ENCODE assay signal across 16 cellular contexts in genomic region chr10:43392757-43393156, GRCh38. TPM values are rescaled to one million over a fixed set of nuclear protein-coding genes. Genes with fewer than 3 reads are reported as not detected.
A peak's percentile ranks its signal among the peaks of the same experiment; 100 is the strongest.
DNase-seq lines count a peak whose midpoint lies in the region; ATAC-seq lines count a peak whose summit lies in the region.
"Had no signal": no experiment of that assay in that cellular context is flagged by ENCODE, and none has a peak within 500 bp of the region (broad histone marks: within the 10 kb centered on the region; RNA-seq: fewer than 3 reads in every experiment).

No MANE protein-coding gene starts in this region.

- H3K27ac Mint-ChIP-seq in stimulated activated naive CD8-positive, alpha-beta T cell treated with anti-CD3 and anti-CD28 coated beads, Interleukin-15, Interleukin-2, amounts not matched to agents 100 ng/mL and 50 ng/mL, for 24 hours, result peak overlapping the region; percentile 89
- H3K27ac Mint-ChIP-seq in activated CD4-positive, alpha-beta memory T cell treated with anti-CD3 and anti-CD28 coated beads for 36 hours, result peak overlapping the region; percentile 100

- H3K14ac ChIP-seq in mesenchymal stem cell (ENCODE audit: low read length in 2 of 2), result no peak overlapping the region

- H3K4me3 Mint-ChIP-seq in stimulated activated naive CD8-positive, alpha-beta T cell treated with anti-CD3 and anti-CD28 coated beads, Interleukin-15, Interleukin-2, amounts not matched to agents 100 ng/mL and 50 ng/mL, for 24 hours, result peak overlapping the region; percentile 33
- H3K4me3 Mint-ChIP-seq in activated CD4-positive, alpha-beta memory T cell treated with anti-CD3 and anti-CD28 coated beads for 36 hours, result no peak overlapping the region

- H3K9me3 Mint-ChIP-seq in stimulated activated naive CD8-positive, alpha-beta T cell treated with anti-CD3 and anti-CD28 coated beads, Interleukin-15, Interleukin-2, amounts not matched to agents 100 ng/mL and 50 ng/mL, for 24 hours, result no peaks in the 10 kb centered on the region
- no peaks in the 10 kb centered on the region for H3K9me3 Mint-ChIP-seq in activated CD4-positive, alpha-beta memory T cell treated with anti-CD3 and anti-CD28 coated beads for 36 hours

- H3K4me3 ChIP-seq in mesenchymal stem cell (ENCODE audit: insufficient read depth in 1 of 2, low read depth in 1 of 2, low read length in 2 of 2), result no peak overlapping the region
- H3K4me3 ChIP-seq: GM23248, prostate gland had no signal

- H4K91ac ChIP-seq in mesenchymal stem cell (ENCODE audit: low read length), result no peak overlapping the region

- peaks cover 78% of the 10 kb centered on the region for H3K4me1 Mint-ChIP-seq in stimulated activated naive CD8-positive, alpha-beta T cell treated with anti-CD3 and anti-CD28 coated beads, Interleukin-15, Interleukin-2, amounts not matched to agents 100 ng/mL and 50 ng/mL, for 24 hours (ENCODE audit: low read depth)
- H3K4me1 Mint-ChIP-seq in activated CD4-positive, alpha-beta memory T cell treated with anti-CD3 and anti-CD28 coated beads for 36 hours (ENCODE audit: low read depth), result peaks cover 67% of the 10 kb centered on the region

- no peak overlapping the region for H3K4ac ChIP-seq in mesenchymal stem cell (ENCODE audit: low read depth in 1 of 2, low read length in 2 of 2)

- H3K18ac ChIP-seq in mesenchymal stem cell (ENCODE audit: low read depth in 1 of 2, low read length in 2 of 2), result no peak overlapping the region

- peaks cover 6% of the 10 kb centered on the region for H3K79me1 ChIP-seq in mesenchymal stem cell (replicated peaks; ENCODE audit: low read length, poor library complexity, severe bottlenecking)

- DNase-seq in stimulated activated naive CD8-positive, alpha-beta T cell treated with anti-CD3 and anti-CD28 coated beads, Interleukin-15, Interleukin-2, amounts not matched to agents 100 U/mL and 50 U/mL, for 24 hours, result no peak
- DNase-seq in activated CD4-positive, alpha-beta memory T cell treated with anti-CD3 and anti-CD28 coated beads for 36 hours, result no peak
- DNase-seq in mesenchymal stem cell (no peak), SKM-1 treated with dmso at 0.1 percent for 144 hours (lab: John Stamatoyannopoulos, UW; ENCODE audit: unreplicated experiment) (no peak), dedifferentiated amniotic fluid mesenchymal stem cell (ENCODE audit: extremely low spot score) (no peak), NK-92 (lab: John Stamatoyannopoulos, UW; ENCODE audit: unreplicated experiment) (no peak)
- DNase-seq in activated effector memory CD4-positive, alpha-beta T cell treated with Interleukin-2 at 50 U/mL for 16 hours, result no peak
- DNase-seq: activated CD4-positive, alpha-beta T cell treated with anti-CD3 and anti-CD28 coated beads, Interleukin-2, amount 50 U/mL, for 4 hours; C1 segment of cervical spinal cord; dermis blood vessel endothelial cell; GM23248; stimulated activated CD4-positive, alpha-beta T cell treated with anti-CD3 and anti-CD28 coated beads, Interleukin-2, amount 100 ng/mL, for 24 hours; SW 1271 had no signal

- peaks cover 48 to 76% of the 10 kb centered on the region in 2 experiments for H3K36me3 ChIP-seq in mesenchymal stem cell (ENCODE audit: control insufficient read depth in 1 of 2, insufficient read depth in 2 of 2, low read depth in 1 of 2, low read length in 2 of 2)

- no peaks in the 10 kb centered on the region for H3K27me3 Mint-ChIP-seq in stimulated activated naive CD8-positive, alpha-beta T cell treated with anti-CD3 and anti-CD28 coated beads, Interleukin-15, Interleukin-2, amounts not matched to agents 100 ng/mL and 50 ng/mL, for 24 hours
- H3K27me3 Mint-ChIP-seq in activated CD4-positive, alpha-beta memory T cell treated with anti-CD3 and anti-CD28 coated beads for 36 hours, result no peaks in the 10 kb centered on the region

- H3K4me2 ChIP-seq in mesenchymal stem cell (ENCODE audit: low read length, poor library complexity, severe bottlenecking), result no peak overlapping the region

- H3K36me3 Mint-ChIP-seq in stimulated activated naive CD8-positive, alpha-beta T cell treated with anti-CD3 and anti-CD28 coated beads, Interleukin-15, Interleukin-2, amounts not matched to agents 100 ng/mL and 50 ng/mL, for 24 hours (ENCODE audit: low read depth), result peaks cover 90% of the 10 kb centered on the region
- H3K36me3 Mint-ChIP-seq in activated CD4-positive, alpha-beta memory T cell treated with anti-CD3 and anti-CD28 coated beads for 36 hours, result peaks cover 88% of the 10 kb centered on the region

- no peaks in the 10 kb centered on the region for H3K9me3 ChIP-seq in mesenchymal stem cell (ENCODE audit: control insufficient read depth, low read length)
- H3K9me3 ChIP-seq: prostate gland had no signal

- WGBS in mesenchymal stem cell, result 93% methylated on average over 2 of the region's 3 CpGs

- no peak overlapping the region for H2AFZ ChIP-seq in mesenchymal stem cell (ENCODE audit: low read depth, low read length)
- H2AFZ ChIP-seq: GM23248 had no signal

- no peak overlapping the region for H2BK15ac ChIP-seq in mesenchymal stem cell (ENCODE audit: low read depth, poor library complexity, severe bottlenecking)

- H2BK12ac ChIP-seq in mesenchymal stem cell (ENCODE audit: low read length in 2 of 2), result no peak overlapping the region

- no peaks in the 10 kb centered on the region for H3K27me3 ChIP-seq in mesenchymal stem cell (ENCODE audit: control insufficient read depth in 1 of 2, insufficient read depth in 1 of 2, low read length in 2 of 2)

- peak overlapping the region; percentile 27 for H3K9ac ChIP-seq in mesenchymal stem cell (ENCODE audit: low read length)
- H3K9ac ChIP-seq: GM23248 had no signal

- H3K23ac ChIP-seq in mesenchymal stem cell (ENCODE audit: low read length in 2 of 2), result no peak overlapping the region

- peaks cover 6% of the 10 kb centered on the region for H3K4me1 ChIP-seq in mesenchymal stem cell (ENCODE audit: control insufficient read depth, insufficient read depth, low read depth, low read length)

- no peak overlapping the region for H2AK5ac ChIP-seq in mesenchymal stem cell (ENCODE audit: low read length, severe bottlenecking)

- H3K27ac ChIP-seq in mesenchymal stem cell (ENCODE audit: low read length, poor library complexity, severe bottlenecking), result no peak overlapping the region
- H3K27ac ChIP-seq: GM23248, prostate gland had no signal

- intact Hi-C loops in activated CD4-positive, alpha-beta memory T cell treated with anti-CD3 and anti-CD28 coated beads for 36 hours (cut with micrococcal nuclease), result loop anchor here (10.0 kb wide), 1 partner anchor 758 kb away; the partner anchor contains the start of gene ZNF33B

- CTCF ChIA-PET in activated CD4-positive, alpha-beta memory T cell treated with anti-CD3 and anti-CD28 coated beads for 36 hours (lab: Charles Lee), result no interaction called here

- H2BK120ac ChIP-seq in mesenchymal stem cell (ENCODE audit: low read depth, low read length), result no peak overlapping the region

- POLR2A ChIA-PET in activated CD4-positive, alpha-beta memory T cell treated with anti-CD3 and anti-CD28 coated beads for 36 hours (lab: Charles Lee), result interaction anchor here (2.0 to 2.4 kb wide), 2 partner anchors 13 to 15 kb away, joined by 6 to 9 read pairs; no protein-coding TSS in a partner anchor

- H4K8ac ChIP-seq in mesenchymal stem cell (ENCODE audit: low read length), result no peak overlapping the region

- no peak for ATAC-seq in stimulated activated naive CD8-positive, alpha-beta T cell treated with anti-CD3 and anti-CD28 coated beads, Interleukin-15, Interleukin-2, amounts not matched to agents 100 U/mL and 50 U/mL, for 24 hours

- no peak overlapping the region for H2BK5ac ChIP-seq in mesenchymal stem cell (ENCODE audit: low read depth, low read length, poor library complexity, severe bottlenecking)

RNA-seq across cellular contexts. Expression of gene HNRNPF, which starts 16.2 kb away (rescaled TPM):
- total RNA-seq in activated CD4-positive, alpha-beta memory T cell treated with anti-CD3 and anti-CD28 coated beads for 36 hours, result 100 to 1,000 TPM; 504 to 518 TPM
- polyA plus RNA-seq in mesenchymal stem cell (2013, experiment 1 of 2), result 115 TPM
- polyA plus RNA-seq in mesenchymal stem cell (2013, experiment 2 of 2), result 117 TPM

RNA-seq across cellular contexts. Expression of gene FXYD4, which starts 21.3 kb away (rescaled TPM):
- not detected for total RNA-seq in activated CD4-positive, alpha-beta memory T cell treated with anti-CD3 and anti-CD28 coated beads for 36 hours
- polyA plus RNA-seq in mesenchymal stem cell (2013, experiment 1 of 2), result not detected
- polyA plus RNA-seq in mesenchymal stem cell (2013, experiment 2 of 2), result not detected
- total RNA-seq: dermis blood vessel endothelial cell, G401, GM23248, prostate gland had no signal
- polyA plus RNA-seq: GM23248 had no signal

RNA-seq across cellular contexts. Expression of gene ZNF487, which starts 44.2 kb away (rescaled TPM):
- 1 to 10 TPM; 2.2 to 2.6 TPM for total RNA-seq in activated CD4-positive, alpha-beta memory T cell treated with anti-CD3 and anti-CD28 coated beads for 36 hours
- polyA plus RNA-seq in mesenchymal stem cell (2013, experiment 1 of 2), result 3.1 TPM
- polyA plus RNA-seq in mesenchymal stem cell (2013, experiment 2 of 2), result 3.3 TPM
